Comparison of ENCODE assay signal across 1 cellular context in the genomic region with DNA sequence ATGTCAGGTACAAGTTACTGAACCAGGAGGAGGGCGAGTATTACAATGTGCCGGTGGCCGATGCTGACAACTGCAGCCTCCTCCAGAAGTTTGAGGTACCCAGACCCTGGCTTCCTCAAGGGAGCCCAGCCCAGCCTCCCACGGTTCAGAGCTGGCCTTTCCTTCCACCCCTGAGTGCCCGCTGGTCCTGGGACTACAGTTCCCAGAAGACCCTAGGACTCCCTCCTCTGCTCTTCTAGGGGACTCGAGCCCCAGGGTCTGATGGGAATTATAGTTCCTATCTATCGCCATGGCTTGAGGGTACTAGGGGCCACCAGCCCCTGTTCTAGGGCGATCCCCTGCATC.
TF ChIP-seq lines count a peak whose summit lies in the region.

No MANE protein-coding gene starts in this region.

TF ChIP-seq in K562, 482 proteins besides CTCF, POLR2A, EP300 and RAD21 (continued from another document):
- TF ChIP-seq, protein P1, sequence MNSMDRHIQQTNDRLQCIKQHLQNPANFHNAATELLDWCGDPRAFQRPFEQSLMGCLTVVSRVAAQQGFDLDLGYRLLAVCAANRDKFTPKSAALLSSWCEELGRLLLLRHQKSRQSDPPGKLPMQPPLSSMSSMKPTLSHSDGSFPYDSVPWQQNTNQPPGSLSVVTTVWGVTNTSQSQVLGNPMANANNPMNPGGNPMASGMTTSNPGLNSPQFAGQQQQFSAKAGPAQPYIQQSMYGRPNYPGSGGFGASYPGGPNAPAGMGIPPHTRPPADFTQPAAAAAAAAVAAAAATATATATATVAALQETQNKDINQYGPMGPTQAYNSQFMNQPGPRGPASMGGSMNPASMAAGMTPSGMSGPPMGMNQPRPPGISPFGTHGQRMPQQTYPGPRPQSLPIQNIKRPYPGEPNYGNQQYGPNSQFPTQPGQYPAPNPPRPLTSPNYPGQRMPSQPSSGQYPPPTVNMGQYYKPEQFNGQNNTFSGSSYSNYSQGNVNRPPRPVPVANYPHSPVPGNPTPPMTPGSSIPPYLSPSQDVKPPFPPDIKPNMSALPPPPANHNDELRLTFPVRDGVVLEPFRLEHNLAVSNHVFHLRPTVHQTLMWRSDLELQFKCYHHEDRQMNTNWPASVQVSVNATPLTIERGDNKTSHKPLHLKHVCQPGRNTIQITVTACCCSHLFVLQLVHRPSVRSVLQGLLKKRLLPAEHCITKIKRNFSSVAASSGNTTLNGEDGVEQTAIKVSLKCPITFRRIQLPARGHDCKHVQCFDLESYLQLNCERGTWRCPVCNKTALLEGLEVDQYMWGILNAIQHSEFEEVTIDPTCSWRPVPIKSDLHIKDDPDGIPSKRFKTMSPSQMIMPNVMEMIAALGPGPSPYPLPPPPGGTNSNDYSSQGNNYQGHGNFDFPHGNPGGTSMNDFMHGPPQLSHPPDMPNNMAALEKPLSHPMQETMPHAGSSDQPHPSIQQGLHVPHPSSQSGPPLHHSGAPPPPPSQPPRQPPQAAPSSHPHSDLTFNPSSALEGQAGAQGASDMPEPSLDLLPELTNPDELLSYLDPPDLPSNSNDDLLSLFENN (IDR thresholded peaks at IDR 0.05; ENCODE audit: low read depth in 2 of 2, low read length in 2 of 2): no peak
- TF ChIP-seq EGR1 (conservative IDR thresholded peaks at IDR 0.05) (no peak), HIVEP1 (CRISPR knock-in tag; IDR thresholded peaks at IDR 0.05) (no peak)
